Comparison of ENCODE assay signal across 10 cellular contexts in genomic region chr3:114863848-114864247, GRCh38.
DNase-seq lines count a peak whose midpoint lies in the region; ATAC-seq and TF ChIP-seq lines count a peak whose summit lies in the region.
"Had no signal": no experiment of that assay in that cellular context is flagged by ENCODE, and none has a peak within 500 bp of the region (broad histone marks: within the 10 kb centered on the region; RNA-seq: fewer than 3 reads in every experiment).

No MANE protein-coding gene starts in this region.

- no peaks in the 10 kb centered on the region for H3K27me3 ChIP-seq in endocrine pancreas (ENCODE audit: control insufficient read depth, insufficient read depth, low read length)
- no peaks in the 10 kb centered on the region for H3K27me3 ChIP-seq in spleen (replicated peaks in 1 of 7)

- no peak for ATAC-seq in GM21576 (IDR thresholded peaks at IDR 0.05; ENCODE audit: unreplicated experiment)

- peaks cover 23% of the 10 kb centered on the region for H3K4me1 ChIP-seq in endocrine pancreas (ENCODE audit: control insufficient read depth, insufficient read depth, low read length)
- H3K4me1 ChIP-seq in spleen, result peaks cover 0 to 22% (median 9%) of the 10 kb centered on the region in 6 donors

- peaks cover 17% of the 10 kb centered on the region for H3K4me1 Mint-ChIP-seq in activated CD4-positive, alpha-beta T cell treated with anti-CD3 and anti-CD28 coated beads, Interleukin-2, amount 10 ng/mL, durations not matched to agents 7 days and 5 days

- peak overlapping the region; percentile 83 for H3K27ac Mint-ChIP-seq in activated CD4-positive, alpha-beta T cell treated with anti-CD3 and anti-CD28 coated beads, Interleukin-2, amount 10 ng/mL, durations not matched to agents 7 days and 5 days

- H3K9me3 Mint-ChIP-seq in activated CD4-positive, alpha-beta T cell treated with anti-CD3 and anti-CD28 coated beads, Interleukin-2, amount 10 ng/mL, durations not matched to agents 7 days and 5 days, result no peaks in the 10 kb centered on the region

- no peak for DNase-seq in activated CD4-positive, alpha-beta T cell treated with anti-CD3 and anti-CD28 coated beads, Interleukin-2, amount 10 ng/mL, durations not matched to agents 7 days and 5 days
- DNase-seq in activated CD4-positive, alpha-beta T cell treated with anti-CD3 and anti-CD28 coated beads for 1 hour, result no peak
- DNase-seq in NCI-H146 (lab: John Stamatoyannopoulos, UW) (peak; percentile 14), spleen (no peak), NCI-H2227 treated with DMSO at 0.1 percent for 48 hours (lab: John Stamatoyannopoulos, UW) (no peak)
- DNase-seq in activated CD4-positive, CD25-positive, alpha-beta regulatory T cell (lab: John Stamatoyannopoulos, UW), result no peak
- DNase-seq: KG1, NCI-H69 had no signal

- H3K4me3 ChIP-seq in endocrine pancreas (ENCODE audit: control insufficient read depth, insufficient read depth, low read length), result peak overlapping the region; percentile 83
- peak overlapping the region in 3 of 8 donors; percentile 2 to 49 (median 26) for H3K4me3 ChIP-seq in spleen

- H3K27me3 Mint-ChIP-seq in activated CD4-positive, alpha-beta T cell treated with anti-CD3 and anti-CD28 coated beads, Interleukin-2, amount 10 ng/mL, durations not matched to agents 7 days and 5 days, result no peaks in the 10 kb centered on the region

- intact Hi-C loops in spleen (cut with DNase I; ENCODE audit: low total_unique reads), result no loop called here

- H3K9me3 ChIP-seq in endocrine pancreas (ENCODE audit: control insufficient read depth, low read length) (no peaks in the 10 kb centered on the region), spleen (no peaks in the 10 kb centered on the region)

- H3K4me3 Mint-ChIP-seq in activated CD4-positive, alpha-beta T cell treated with anti-CD3 and anti-CD28 coated beads, Interleukin-2, amount 10 ng/mL, durations not matched to agents 7 days and 5 days, result peak overlapping the region; percentile 63

- H3K36me3 ChIP-seq in endocrine pancreas (ENCODE audit: control insufficient read depth, insufficient read depth, low read length) (no peaks in the 10 kb centered on the region), spleen (no peaks in the 10 kb centered on the region)

- no peak for TF ChIP-seq POLR2A in spleen (IDR thresholded peaks at IDR 0.05)

- POLR2A ChIA-PET in activated CD4-positive, alpha-beta T cell treated with anti-CD3 and anti-CD28 coated beads, Interleukin-2, amount 10 ng/mL, durations not matched to agents 7 days and 5 days (lab: Charles Lee), result no interaction called here

- WGBS in spleen, 5 donors, result 0 to 4% (median 0%) methylated on average over 1 of the region's 1 CpG

- H3K9ac ChIP-seq in endocrine pancreas (ENCODE audit: control insufficient read depth, insufficient read depth, low read length), result no peak overlapping the region

- H3K36me3 Mint-ChIP-seq in activated CD4-positive, alpha-beta T cell treated with anti-CD3 and anti-CD28 coated beads, Interleukin-2, amount 10 ng/mL, durations not matched to agents 7 days and 5 days (ENCODE audit: low read depth), result no peaks in the 10 kb centered on the region

- H3K27ac ChIP-seq in spleen, result peak overlapping the region in 6 of 8 donors; percentile 21 to 73 (median 64)

- TF ChIP-seq CTCF in spleen (IDR thresholded peaks at IDR 0.05 in 8 of 11, conservative IDR thresholded peaks at IDR 0.05 in 3 of 11), result no peak

- CTCF ChIA-PET in activated CD4-positive, alpha-beta T cell treated with anti-CD3 and anti-CD28 coated beads, Interleukin-2, amount 10 ng/mL, durations not matched to agents 7 days and 5 days (lab: Charles Lee), result no interaction called here
